16 cellular contexts compared by ENCODE assay signal in the genomic region with DNA sequence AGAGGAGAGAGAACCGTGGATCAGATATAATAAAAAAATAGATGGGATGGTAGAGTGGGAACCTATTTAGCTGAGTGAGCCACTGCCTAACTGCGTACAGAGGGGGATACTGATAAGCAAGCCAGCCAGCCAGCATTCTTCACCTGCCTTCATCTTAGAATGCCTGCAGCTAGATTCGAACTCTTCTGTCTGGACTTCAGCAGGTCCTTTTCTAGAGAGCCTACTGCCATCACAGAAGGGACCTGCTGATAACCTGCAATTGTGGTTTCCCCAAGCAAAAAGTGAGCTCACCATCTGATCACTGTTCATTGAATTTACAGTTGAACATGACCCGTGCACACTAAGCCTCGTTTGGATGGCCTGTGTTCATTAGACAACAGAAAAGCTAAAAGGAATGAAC.
DNase-seq lines count a peak whose midpoint lies in the region; ATAC-seq, FAIRE-seq and TF ChIP-seq lines count a peak whose summit lies in the region.
"Had no signal": no experiment of that assay in that cellular context is flagged by ENCODE, and none has a peak within 500 bp of the region (broad histone marks: within the 10 kb centered on the region; RNA-seq: fewer than 3 reads in every experiment).

No MANE protein-coding gene starts in this region.

- peaks cover 67 to 96% (median 82%) of the 10 kb centered on the region in 4 donors for H3K4me1 Mint-ChIP-seq in CD4-positive, alpha-beta memory T cell
- 0 out of 2 replicates have a peak, but pooled peaks cover 3% of the 10 kb centered on the region for H3K4me1 Mint-ChIP-seq in WTC11
- peaks cover 82 to 99% of the 10 kb centered on the region in 2 donors for H3K4me1 Mint-ChIP-seq in immature natural killer cell

- no peak for TF ChIP-seq CTCF in WTC11 (IDR thresholded peaks at IDR 0.05)

- H3K36me3 ChIP-seq in CD4-positive, alpha-beta memory T cell (ENCODE audit: insufficient read depth, low read length) = no peaks in the 10 kb centered on the region

- H3K9me3 Mint-ChIP-seq in CD4-positive, alpha-beta memory T cell = no peaks in the 10 kb centered on the region
- H3K9me3 Mint-ChIP-seq in WTC11 (no peaks in the 10 kb centered on the region), immature natural killer cell (no peaks in the 10 kb centered on the region)

- H3K4me3 ChIP-seq in CD4-positive, alpha-beta memory T cell (ENCODE audit: low read length in 2 of 2) = peak overlapping the region in 1 of 2 donors; percentile 8

- no peak for DNase-seq in CD4-positive, alpha-beta memory T cell
- DNase-seq in GM19239 (ENCODE audit: insufficient read length, low spot score) (no peak), WTC11 (ENCODE audit: low spot score) (no peak), immature natural killer cell (no peak), COLO668 (lab: John Stamatoyannopoulos, UW; ENCODE audit: unreplicated experiment) (no peak), dedifferentiated amniotic fluid mesenchymal stem cell (ENCODE audit: extremely low spot score) (no peak), NCI-H524 treated with DMSO at 0.1 percent for 48 hours (lab: John Stamatoyannopoulos, UW) (no peak)
- DNase-seq: amniotic stem cell; C1 segment of cervical spinal cord; head of caudate nucleus; left colon; NCI-H1105 treated with DMSO at 0.1 percent for 48 hours; NCI-H446 treated with DMSO at 0.1 percent for 48 hours; stimulated activated CD4-positive, alpha-beta T cell treated with anti-CD3 and anti-CD28 coated beads, Interleukin-2, amount 100 ng/mL, for 24 hours had no signal

- peaks cover 99% of the 10 kb centered on the region for H3K4me1 ChIP-seq in CD4-positive, alpha-beta memory T cell (ENCODE audit: insufficient read depth, low read length)

- peak; percentile 63 for FAIRE-seq in GM19239 (lab: Jason Lieb, UNC)
- FAIRE-seq: G401.6 had no signal

- H3K27ac ChIP-seq in CD4-positive, alpha-beta memory T cell (ENCODE audit: low read depth, low read length) = peak overlapping the region; percentile 66

- no peaks in the 10 kb centered on the region for H3K27me3 Mint-ChIP-seq in CD4-positive, alpha-beta memory T cell
- no peaks in the 10 kb centered on the region for H3K27me3 Mint-ChIP-seq in WTC11 (ENCODE audit: low read depth)
- no peaks in the 10 kb centered on the region for H3K27me3 Mint-ChIP-seq in immature natural killer cell (ENCODE audit: low read depth in 3 of 3)

- POLR2A ChIA-PET in CD4-positive, alpha-beta memory T cell (lab: Charles Lee; ENCODE audit: partially characterized antibody) = interaction anchor here (0.7 to 18.6 kb wide), 10 partner anchors 9 to 209 kb away, joined by 3 to 552 read pairs (median 9); partner anchors contain the start of gene CDC42SE2
- POLR2A ChIA-PET in WTC11 (lab: Charles Lee) = no interaction called here

- CTCF ChIA-PET in CD4-positive, alpha-beta memory T cell (lab: Charles Lee; ENCODE audit: partially characterized antibody) = interaction anchor here (1.0 to 3.6 kb wide), 6 partner anchors 9 to 213 kb away, joined by 3 to 20 read pairs (median 7); no protein-coding TSS in a partner anchor
- CTCF ChIA-PET in WTC11 (lab: Charles Lee) = no interaction called here

- peaks cover 36 to 60% of the 10 kb centered on the region in 2 donors for H3K36me3 Mint-ChIP-seq in CD4-positive, alpha-beta memory T cell
- H3K36me3 Mint-ChIP-seq in WTC11 = no peaks in the 10 kb centered on the region; the same call in 1 of the 2 replicates
- peaks cover 0 to 5% (median 2%) of the 10 kb centered on the region in 3 donors for H3K36me3 Mint-ChIP-seq in immature natural killer cell

- H3K4me3 Mint-ChIP-seq in CD4-positive, alpha-beta memory T cell = peak overlapping the region; percentile 38 to 74 (median 63)
- H3K4me3 Mint-ChIP-seq in WTC11 = no peak overlapping the region
- peak overlapping the region in 1 of 5 donors; percentile 19 for H3K4me3 Mint-ChIP-seq in immature natural killer cell

- no peaks in the 10 kb centered on the region for H3K9me3 ChIP-seq in CD4-positive, alpha-beta memory T cell (ENCODE audit: control insufficient read depth in 1 of 2, low read length in 2 of 2)

- peak overlapping the region; percentile 89 to 99 (median 95) for H3K27ac Mint-ChIP-seq in CD4-positive, alpha-beta memory T cell
- H3K27ac Mint-ChIP-seq in WTC11 = 0 out of 2 replicates have a peak overlapping the region, but pooled peaks have one; percentile 0
- H3K27ac Mint-ChIP-seq in immature natural killer cell = peak overlapping the region; percentile 16 to 92 (median 62)

- ATAC-seq in WTC11 (no peak), HG03108 (IDR thresholded peaks at IDR 0.05; ENCODE audit: unreplicated experiment) (no peak)
- ATAC-seq: left colon had no signal

- H3K27me3 ChIP-seq in CD4-positive, alpha-beta memory T cell (ENCODE audit: insufficient read depth, low read length) = no peaks in the 10 kb centered on the region

- intact Hi-C loops in CD4-positive, alpha-beta memory T cell (cut with micrococcal nuclease) = loop anchor here (2.0 kb wide), 1 partner anchor 16 kb away; no protein-coding TSS in a partner anchor

TF ChIP-seq in WTC11, 78 proteins besides CTCF, POLR2A, EP300 and RAD21 (continues in another document):
- TF ChIP-seq AFF4 (CRISPR knock-in tag; IDR thresholded peaks at IDR 0.05; ENCODE audit: borderline replicate concordance) = no peak
- no peak for TF ChIP-seq MYBL2 (CRISPR knock-in tag; IDR thresholded peaks at IDR 0.05)
- TF ChIP-seq ERG (CRISPR knock-in tag; IDR thresholded peaks at IDR 0.05) = no peak
- TF ChIP-seq ZNF138 (CRISPR knock-in tag; conservative IDR thresholded peaks at IDR 0.05) = no peak
- TF ChIP-seq E2F5 (CRISPR knock-in tag; IDR thresholded peaks at IDR 0.05) = no peak
- no peak for TF ChIP-seq FOXJ3 (CRISPR knock-in tag; IDR thresholded peaks at IDR 0.05; ENCODE audit: borderline replicate concordance)
- TF ChIP-seq EMX1 (CRISPR knock-in tag; IDR thresholded peaks at IDR 0.05) = no peak
- TF ChIP-seq TCF7 (CRISPR knock-in tag; IDR thresholded peaks at IDR 0.05; ENCODE audit: low read depth) = no peak

Comparison
In these comparisons a context has a peak if more than half of its experiments do, and no peak if none do; other contexts are left out.
1. H3K27ac Mint-ChIP-seq: peak in every context shown above with its lines; median percentile 95 in CD4-positive, alpha-beta memory T cell; 62 in immature natural killer cell; 0 in WTC11.